Comparison of ENCODE assay signal across 20 cellular contexts in genomic region chr14:23881292-23881691, GRCh38.
"Had no signal": no experiment of that assay in that cellular context is flagged by ENCODE, and none has a peak within 500 bp of the region (broad histone marks: within the 10 kb centered on the region; RNA-seq: fewer than 3 reads in every experiment).

No MANE protein-coding gene starts in this region.

- H2AFZ ChIP-seq: parathyroid adenoma had no signal

- H3K9me3 ChIP-seq: esophagus squamous epithelium, lower lobe of right lung had no signal

- DNase-seq: activated CD4-positive, alpha-beta memory T cell treated with anti-CD3 and anti-CD28 coated beads, Interleukin-2, amount 10 ng/mL, durations not matched to agents 7 days and 5 days; activated CD4-positive, alpha-beta T cell treated with anti-CD3 and anti-CD28 coated beads for 4 hours; activated effector memory CD4-positive, alpha-beta T cell treated with anti-CD3 and anti-CD28 coated beads, Interleukin-2, amount 50 U/mL, for 16 hours; activated T-cell treated with anti-CD3 and anti-CD28 coated beads, Interleukin-2, amount 50 U/mL, for 24 hours; amniotic stem cell; brain microvascular endothelial cell; effector CD4-positive, alpha-beta T cell; esophagus squamous epithelium; foreskin fibroblast; left cardiac atrium; lower lobe of right lung; naive B cell; retina; stimulated activated CD4-positive, alpha-beta T cell treated with anti-CD3 and anti-CD28 coated beads, Interleukin-4, amount 100 ng/mL, for 4 hours; stimulated activated CD8-positive, alpha-beta memory T cell treated with anti-CD3 and anti-CD28 coated beads, Interleukin-4, amount 100 ng/mL, for 48 hours; stimulated activated naive CD4-positive, alpha-beta T cell treated with Interleukin-2 at 50 U/mL for 16 hours; substantia nigra had no signal

- H3K4me1 ChIP-seq: esophagus squamous epithelium, lower lobe of right lung, parathyroid adenoma had no signal

- H3K36me3 ChIP-seq: brain microvascular endothelial cell, esophagus squamous epithelium, lower lobe of right lung had no signal

- H3K9ac ChIP-seq: parathyroid adenoma had no signal

- H3K27ac ChIP-seq: brain microvascular endothelial cell, coronary artery, esophagus squamous epithelium, lower lobe of right lung, parathyroid adenoma, skin epidermis had no signal

- H3K27me3 ChIP-seq: brain microvascular endothelial cell, esophagus squamous epithelium had no signal

- H3K79me2 ChIP-seq: parathyroid adenoma had no signal

- H3K4me3 ChIP-seq: coronary artery, esophagus squamous epithelium, lower lobe of right lung, skin epidermis had no signal
